Comparison of ENCODE assay signal across 1 cellular context in the genomic region with DNA sequence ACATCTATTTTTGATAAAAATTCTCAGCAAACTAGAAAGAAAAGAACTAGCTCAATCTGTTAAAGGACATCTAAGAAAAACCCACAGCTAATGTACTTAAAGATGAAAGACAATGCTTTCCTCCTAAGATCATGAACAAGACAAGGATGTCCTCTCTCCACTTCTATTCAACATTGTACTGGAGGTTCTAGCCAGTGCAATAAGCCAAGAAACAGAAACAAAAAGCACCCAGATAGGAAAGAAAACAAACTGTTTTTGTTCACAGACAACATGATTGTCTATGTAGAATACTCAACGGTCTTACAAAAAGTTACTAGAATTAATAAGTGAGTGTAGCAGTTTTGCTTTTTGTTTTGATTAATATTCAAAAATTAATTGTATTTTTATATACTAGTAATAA.
TF ChIP-seq lines count a peak whose summit lies in the region.

No MANE protein-coding gene starts in this region.

TF ChIP-seq in GM12891, 5 proteins besides CTCF, POLR2A, EP300 and RAD21:
- no peak for TF ChIP-seq POLR2AphosphoS5 (IDR thresholded peaks at IDR 0.05; ENCODE audit: low read depth, low read length)
- TF ChIP-seq POU2F2 (IDR thresholded peaks at IDR 0.05; ENCODE audit: low read depth, low read length): no peak
- no peak for TF ChIP-seq SPI1 (IDR thresholded peaks at IDR 0.05; ENCODE audit: low read depth, low read length)
- TF ChIP-seq TAF1 (IDR thresholded peaks at IDR 0.05; ENCODE audit: low read depth, low read length): no peak
- no peak for TF ChIP-seq PAX5 (IDR thresholded peaks at IDR 0.05; ENCODE audit: insufficient read depth, low read length, severe bottlenecking)
